1 cellular context compared by ENCODE assay signal in genomic region chr6:28810655-28811053, GRCh38.
TF ChIP-seq lines count a peak whose summit lies in the region.

No MANE protein-coding gene starts in this region.

TF ChIP-seq in HepG2, 621 proteins besides CTCF, POLR2A, EP300 and RAD21 (continued from another document):
- TF ChIP-seq HNRNPUL1 (IDR thresholded peaks at IDR 0.05; ENCODE audit: low read depth, low read length), result no peak
- no peak for TF ChIP-seq IKZF1 (IDR thresholded peaks at IDR 0.05)
- TF ChIP-seq KDM1A (CRISPR knock-in tag; IDR thresholded peaks at IDR 0.05), result no peak
- TF ChIP-seq, protein P1, sequence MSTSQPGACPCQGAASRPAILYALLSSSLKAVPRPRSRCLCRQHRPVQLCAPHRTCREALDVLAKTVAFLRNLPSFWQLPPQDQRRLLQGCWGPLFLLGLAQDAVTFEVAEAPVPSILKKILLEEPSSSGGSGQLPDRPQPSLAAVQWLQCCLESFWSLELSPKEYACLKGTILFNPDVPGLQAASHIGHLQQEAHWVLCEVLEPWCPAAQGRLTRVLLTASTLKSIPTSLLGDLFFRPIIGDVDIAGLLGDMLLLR (CRISPR knock-in tag; IDR thresholded peaks at IDR 0.05), result no peak
- no peak for TF ChIP-seq ZBTB33 (CRISPR knock-in tag; IDR thresholded peaks at IDR 0.05)
- TF ChIP-seq RELA (CRISPR knock-in tag; IDR thresholded peaks at IDR 0.05), result no peak
- no peak for TF ChIP-seq ZNF546 (CRISPR knock-in tag; conservative IDR thresholded peaks at IDR 0.05)
- no peak for TF ChIP-seq U2AF1 (optimal IDR thresholded peaks at IDR 0.05; ENCODE audit: low read depth, low read length)
